In the genomic region with DNA sequence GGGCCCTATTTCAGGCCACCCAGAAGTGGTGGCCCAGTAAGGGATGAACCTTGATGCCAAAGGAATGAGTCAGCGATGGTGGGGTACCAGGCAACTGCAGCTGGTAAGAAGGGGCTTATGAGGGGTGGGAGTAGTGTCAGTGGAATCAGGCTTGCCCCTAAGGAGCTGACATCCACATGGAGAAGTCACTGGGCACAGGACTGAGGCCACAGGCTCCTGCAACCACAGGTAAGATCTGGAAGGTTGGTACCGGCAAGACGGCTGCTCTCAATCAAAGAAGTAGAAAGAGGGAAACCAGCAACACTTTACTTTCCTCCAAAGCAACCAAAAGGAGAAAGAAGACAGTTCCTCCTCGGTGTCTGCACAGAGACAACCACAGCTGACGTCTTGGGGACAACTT, we compare ENCODE assay signal across 28 cellular contexts. TPM values are rescaled to one million over a fixed set of nuclear protein-coding genes. Genes with fewer than 3 reads are reported as not detected.
"Had no signal": no experiment of that assay in that cellular context is flagged by ENCODE, and none has a peak within 500 bp of the region (broad histone marks: within the 10 kb centered on the region; RNA-seq: fewer than 3 reads in every experiment).

No MANE protein-coding gene starts in this region.

- H3K9me3 ChIP-seq: thoracic aorta, upper lobe of left lung had no signal

- H3K4me1 ChIP-seq: left ventricle myocardium inferior, upper lobe of left lung had no signal

- H3K4me3 ChIP-seq: adrenal gland, hepatocyte, left ventricle myocardium inferior, thoracic aorta, upper lobe of left lung had no signal

- H3K79me2 ChIP-seq: hepatocyte had no signal

- H3K36me3 ChIP-seq: adrenal gland, left ventricle myocardium inferior, thoracic aorta, upper lobe of left lung, WERI-Rb-1 had no signal

- H3K27me3 Mint-ChIP-seq: activated naive CD8-positive, alpha-beta T cell had no signal

- H2AFZ ChIP-seq: hepatocyte had no signal

- H3K4me1 Mint-ChIP-seq: activated CD4-positive, alpha-beta T cell treated with anti-CD3 and anti-CD28 coated beads, Interleukin-2, amount 10 ng/mL, durations not matched to agents 7 days and 5 days; immature natural killer cell; stimulated activated effector memory CD8-positive, alpha-beta T cell treated with anti-CD3 and anti-CD28 coated beads, Interleukin-12 subunit alpha, Interleukin-12 subunit beta, amount 100 ng/mL, for 72 hours had no signal

- H3K36me3 Mint-ChIP-seq: activated naive CD8-positive, alpha-beta T cell; stimulated activated effector memory CD8-positive, alpha-beta T cell treated with anti-CD3 and anti-CD28 coated beads, Interleukin-12 subunit alpha, Interleukin-12 subunit beta, amount 100 ng/mL, for 72 hours had no signal

- ATAC-seq: activated T-cell treated with anti-CD3 and anti-CD28 coated beads, Interleukin-2, amount 50 U/mL, for 4 hours; esophagus mucosa; sciatic nerve; stimulated activated effector memory CD8-positive, alpha-beta T cell treated with anti-CD3 and anti-CD28 coated beads, Interleukin-12 subunit alpha, Interleukin-12 subunit beta, amount 100 ng/mL, for 72 hours had no signal

- H3K27me3 ChIP-seq: adrenal gland, hepatocyte, upper lobe of left lung had no signal

- H3K4me2 ChIP-seq: hepatocyte had no signal

- DNase-seq: activated CD4-positive, alpha-beta T cell treated with anti-CD3 and anti-CD28 coated beads, Interleukin-2, amount 10 ng/mL, durations not matched to agents 7 days and 5 days; activated CD4-positive, CD25-positive, alpha-beta regulatory T cell treated with anti-CD3 and anti-CD28 coated beads, Interleukin-2, amount 50 U/mL, for 72 hours; activated naive CD4-positive, alpha-beta T cell; activated T-cell treated with anti-CD3 and anti-CD28 coated beads, Interleukin-2, amount 50 U/mL, for 4 hours; central memory CD4-positive, alpha-beta T cell; dermis blood vessel endothelial cell; effector CD8-positive, alpha-beta T cell; glutamatergic neuron; immature natural killer cell; left ventricle myocardium inferior; midbrain; nucleus accumbens; small intestine; stimulated activated CD4-positive, alpha-beta T cell treated with anti-CD3 and anti-CD28 coated beads, Interleukin-2, amount 100 ng/mL, for 24 hours; T-helper 1 cell; upper lobe of left lung; WERI-Rb-1 had no signal

- H3K4me3 Mint-ChIP-seq: activated CD4-positive, alpha-beta T cell treated with anti-CD3 and anti-CD28 coated beads, Interleukin-2, amount 10 ng/mL, durations not matched to agents 7 days and 5 days; activated naive CD8-positive, alpha-beta T cell; activated T-cell treated with anti-CD3 and anti-CD28 coated beads, Interleukin-2, amount 50 U/mL, for 4 hours; immature natural killer cell; nephron; stimulated activated effector memory CD8-positive, alpha-beta T cell treated with anti-CD3 and anti-CD28 coated beads, Interleukin-12 subunit alpha, Interleukin-12 subunit beta, amount 100 ng/mL, for 72 hours had no signal

- H3K27ac ChIP-seq: hepatocyte, left ventricle myocardium inferior, thoracic aorta, upper lobe of left lung, WERI-Rb-1 had no signal

- H3K27ac Mint-ChIP-seq: activated CD4-positive, alpha-beta T cell treated with anti-CD3 and anti-CD28 coated beads, Interleukin-2, amount 10 ng/mL, durations not matched to agents 7 days and 5 days; activated naive CD8-positive, alpha-beta T cell; activated T-helper 2 cell treated with anti-CD3 and anti-CD28 coated beads, Interferon-gamma antibody, Interleukin-2, Interleukin-4, amounts not matched to agents 10 μg/mL and 5 μg/mL and 100 μg/mL, durations not matched to agents 14 hours and 24 hours and 36 hours; immature natural killer cell; nephron; stimulated activated effector memory CD8-positive, alpha-beta T cell treated with anti-CD3 and anti-CD28 coated beads, Interleukin-12 subunit alpha, Interleukin-12 subunit beta, amount 100 ng/mL, for 72 hours had no signal

- H3K9me3 Mint-ChIP-seq: activated T-helper 2 cell treated with anti-CD3 and anti-CD28 coated beads, Interferon-gamma antibody, Interleukin-2, Interleukin-4, amounts not matched to agents 10 μg/mL and 5 μg/mL and 100 μg/mL, durations not matched to agents 14 hours and 24 hours and 36 hours; stimulated activated effector memory CD8-positive, alpha-beta T cell treated with anti-CD3 and anti-CD28 coated beads, Interleukin-12 subunit alpha, Interleukin-12 subunit beta, amount 100 ng/mL, for 72 hours had no signal

RNA-seq across cellular contexts. Expression of a gene that starts 2.5 kb away (rescaled TPM):
- total RNA-seq: activated CD4-positive, alpha-beta T cell treated with anti-CD3 and anti-CD28 coated beads, Interleukin-2, amount 10 ng/mL, durations not matched to agents 7 days and 5 days; astrocyte; dermis blood vessel endothelial cell; esophagus mucosa had no signal

RNA-seq across cellular contexts. Expression of a gene that starts 45.6 kb away (rescaled TPM):
- total RNA-seq: activated CD4-positive, alpha-beta T cell treated with anti-CD3 and anti-CD28 coated beads, Interleukin-2, amount 10 ng/mL, durations not matched to agents 7 days and 5 days; activated T-helper 2 cell treated with anti-CD3 and anti-CD28 coated beads, Interferon-gamma antibody, Interleukin-2, Interleukin-4, amounts not matched to agents 10 μg/mL and 5 μg/mL and 100 μg/mL, durations not matched to agents 14 hours and 24 hours and 36 hours; adrenal gland; dermis blood vessel endothelial cell; esophagus mucosa; lung microvascular endothelial cell; sciatic nerve; thoracic aorta; upper lobe of left lung had no signal
